Comparison of ENCODE assay signal across 28 cellular contexts in the genomic region with DNA sequence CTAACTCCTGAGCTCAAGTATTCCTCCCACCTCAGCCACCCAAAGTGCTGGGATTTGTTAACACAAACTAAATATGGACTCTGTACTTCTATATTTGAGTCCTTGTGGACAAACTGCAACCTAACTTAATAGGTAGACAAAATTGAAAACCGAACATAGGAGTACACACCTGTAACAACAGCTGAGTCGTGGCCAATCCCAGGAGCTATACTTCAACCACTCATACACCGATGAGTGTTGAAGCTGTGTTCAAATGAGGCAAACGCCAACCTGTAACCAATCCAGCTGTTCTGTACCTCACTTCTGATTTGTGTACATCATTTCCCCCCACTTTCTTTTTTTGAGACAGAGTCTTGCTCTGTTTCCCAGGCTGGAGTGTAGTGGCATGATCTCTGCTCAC.
"Had no signal": no experiment of that assay in that cellular context is flagged by ENCODE, and none has a peak within 500 bp of the region (broad histone marks: within the 10 kb centered on the region; RNA-seq: fewer than 3 reads in every experiment).

No MANE protein-coding gene starts in this region.

- H3K4me3 ChIP-seq: PC-9 had no signal

- H3K4me3 Mint-ChIP-seq: activated CD4-positive, alpha-beta memory T cell treated with anti-CD3 and anti-CD28 coated beads for 36 hours; activated naive CD4-positive, alpha-beta T cell treated with anti-CD3 and anti-CD28 coated beads, Interleukin-2, amount 50 U/mL, for 24 hours; activated T-cell treated with anti-CD3 and anti-CD28 coated beads, Interleukin-2, amount 50 U/mL, for 4 hours; brain had no signal

- H3K36me3 ChIP-seq: WERI-Rb-1 had no signal

- H3K27ac ChIP-seq: PC-9, RWPE1, WERI-Rb-1 had no signal

- H3K36me3 Mint-ChIP-seq: activated naive CD4-positive, alpha-beta T cell treated with anti-CD3 and anti-CD28 coated beads, Interleukin-2, amount 50 U/mL, for 24 hours; brain had no signal

- DNase-seq: activated CD4-positive, alpha-beta memory T cell treated with anti-CD3 and anti-CD28 coated beads for 36 hours; activated CD4-positive, alpha-beta T cell treated with anti-CD3 and anti-CD28 coated beads for 4 hours; activated CD4-positive, CD25-positive, alpha-beta regulatory T cell; activated CD8-positive, alpha-beta memory T cell treated with anti-CD3 and anti-CD28 coated beads, Interleukin-2, amount 50 U/mL, for 4 hours; activated effector memory CD4-positive, alpha-beta T cell treated with Interleukin-2 at 50 U/mL for 16 hours; activated T-cell treated with anti-CD3 and anti-CD28 coated beads for 4 hours; activated T-cell treated with anti-CD3 and anti-CD28 coated beads, Interleukin-2, amount 50 U/mL, for 4 hours; anterior cingulate cortex; caudate nucleus; cerebellar nuclear complex; KG1; MM.1S; MV-4-11; NCI-H1092; NCI-H1436 treated with DMSO at 0.1 percent for 48 hours; NCI-H1694 treated with DMSO at 0.1 percent for 48 hours; NCI-H2029; NCI-H510A; NCI-H526; NCI-H748 treated with DMSO at 0.1 percent for 48 hours; PC-9; SIG-M5; T-helper 1 cell; T1000; WERI-Rb-1 had no signal

- H3K27ac Mint-ChIP-seq: activated CD4-positive, alpha-beta memory T cell treated with anti-CD3 and anti-CD28 coated beads for 36 hours; activated naive CD4-positive, alpha-beta T cell treated with anti-CD3 and anti-CD28 coated beads, Interleukin-2, amount 50 U/mL, for 24 hours; brain had no signal

- H3K27me3 Mint-ChIP-seq: activated naive CD4-positive, alpha-beta T cell treated with anti-CD3 and anti-CD28 coated beads, Interleukin-2, amount 50 U/mL, for 24 hours had no signal

- H3K9me3 Mint-ChIP-seq: activated naive CD4-positive, alpha-beta T cell treated with anti-CD3 and anti-CD28 coated beads, Interleukin-2, amount 50 U/mL, for 24 hours; activated T-cell treated with anti-CD3 and anti-CD28 coated beads, Interleukin-2, amount 50 U/mL, for 4 hours had no signal
